Comparison of ENCODE assay signal across 31 cellular contexts in the genomic region with DNA sequence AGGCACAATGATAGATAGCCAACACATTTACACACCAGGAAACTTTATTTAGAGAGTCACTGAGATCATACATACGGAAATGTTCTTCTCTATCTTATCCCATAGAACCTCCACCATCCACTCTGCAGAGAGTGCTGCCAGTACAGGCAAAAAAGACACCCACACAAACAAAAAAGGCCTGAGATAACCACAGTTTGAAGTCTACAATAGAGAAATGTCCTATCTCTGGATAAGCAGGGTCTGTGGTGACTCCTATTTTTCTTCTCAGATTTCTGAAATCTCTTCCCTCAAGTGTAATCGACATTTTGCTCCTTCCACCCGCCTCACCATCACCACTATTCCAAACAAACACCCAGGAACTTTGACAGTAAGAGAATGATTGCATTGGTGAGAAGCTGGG.
"Had no signal": no experiment of that assay in that cellular context is flagged by ENCODE, and none has a peak within 500 bp of the region (broad histone marks: within the 10 kb centered on the region; RNA-seq: fewer than 3 reads in every experiment).

No MANE protein-coding gene starts in this region.

- H3K36me3 ChIP-seq: brain microvascular endothelial cell, breast epithelium, WERI-Rb-1 had no signal

- DNase-seq: activated CD4-positive, alpha-beta memory T cell treated with anti-CD3 and anti-CD28 coated beads, Interleukin-2, amount 10 ng/mL, durations not matched to agents 7 days and 5 days; activated CD4-positive, alpha-beta T cell treated with anti-CD3 and anti-CD28 coated beads for 1 hour; activated CD4-positive, alpha-beta T cell treated with anti-CD3 and anti-CD28 coated beads for 36 hours; activated CD4-positive, alpha-beta T cell treated with anti-CD3 and anti-CD28 coated beads for 48 hours; activated CD4-positive, alpha-beta T cell treated with anti-CD3 and anti-CD28 coated beads, Interleukin-2, amount 10 ng/mL, durations not matched to agents 7 days and 5 days; activated CD4-positive, alpha-beta T cell treated with anti-CD3 and anti-CD28 coated beads, Interleukin-2, amount 50 U/mL, for 48 hours; activated CD4-positive, CD25-positive, alpha-beta regulatory T cell; activated CD8-positive, alpha-beta memory T cell treated with anti-CD3 and anti-CD28 coated beads for 24 hours; activated CD8-positive, alpha-beta memory T cell treated with anti-CD3 and anti-CD28 coated beads, Interleukin-2, amount 10 ng/mL, durations not matched to agents 7 days and 5 days; activated CD8-positive, alpha-beta memory T cell treated with anti-CD3 and anti-CD28 coated beads, Interleukin-2, amount 50 U/mL, for 48 hours; activated CD8-positive, alpha-beta T cell treated with anti-CD3 and anti-CD28 coated beads, Interleukin-2, amount 10 ng/mL, durations not matched to agents 7 days and 5 days; activated effector memory CD4-positive, alpha-beta T cell treated with Interleukin-2 at 50 U/mL for 16 hours; activated gamma-delta T cell; activated naive CD4-positive, alpha-beta T cell treated with anti-CD3 and anti-CD28 coated beads, Interleukin-2, amount 10 ng/mL, durations not matched to agents 7 days and 5 days; activated naive CD4-positive, alpha-beta T cell treated with Interleukin-2 at 50 U/mL for 16 hours; activated naive CD8-positive, alpha-beta T cell treated with anti-CD3 and anti-CD28 coated beads, Interleukin-2, amount 10 ng/mL, durations not matched to agents 7 days and 5 days; activated naive CD8-positive, alpha-beta T cell treated with anti-CD3 and anti-CD28 coated beads, Interleukin-2, amount 50 U/mL, for 24 hours; activated T-cell treated with anti-CD3 and anti-CD28 coated beads, Interleukin-2, amount 50 U/mL, for 24 hours; activated T-cell treated with anti-CD3 and anti-CD28 coated beads, Interleukin-2, amount 50 U/mL, for 48 hours; amygdala; aorta; body of pancreas; brain microvascular endothelial cell; central memory CD4-positive, alpha-beta T cell; T-helper 9 cell; WERI-Rb-1 had no signal

- H3K27ac ChIP-seq: body of pancreas, brain microvascular endothelial cell, breast epithelium, WERI-Rb-1 had no signal

- H3K9me3 ChIP-seq: body of pancreas, breast epithelium had no signal

- H3K4me3 ChIP-seq: body of pancreas, breast epithelium had no signal

- ATAC-seq: activated CD4-positive, alpha-beta T cell treated with anti-CD3 and anti-CD28 coated beads for 36 hours; activated CD4-positive, CD25-positive, alpha-beta regulatory T cell treated with anti-CD3 and anti-CD28 coated beads, Interleukin-2, amount 50 U/mL, for 24 hours; activated CD8-positive, alpha-beta memory T cell treated with anti-CD3 and anti-CD28 coated beads, Interleukin-2, amount 10 ng/mL, durations not matched to agents 7 days and 5 days; activated CD8-positive, alpha-beta T cell treated with anti-CD3 and anti-CD28 coated beads, Interleukin-2, amount 10 ng/mL, durations not matched to agents 7 days and 5 days; activated naive CD8-positive, alpha-beta T cell treated with anti-CD3 and anti-CD28 coated beads, Interleukin-2, amount 50 U/mL, for 24 hours; body of pancreas; WTC11 had no signal

- FAIRE-seq: astrocyte, colon had no signal

- H3K27me3 ChIP-seq: body of pancreas, brain microvascular endothelial cell, breast epithelium had no signal

- H3K4me1 ChIP-seq: body of pancreas, breast epithelium had no signal
